Comparison of ENCODE assay signal across 8 cellular contexts in genomic region chr1:156212833-156213643, GRCh38. TPM values are rescaled to one million over a fixed set of nuclear protein-coding genes. Genes with fewer than 3 reads are reported as not detected.
DNase-seq lines count a peak whose midpoint lies in the region; ATAC-seq and TF ChIP-seq lines count a peak whose summit lies in the region.

Gene PMF1, plus strand, starts transcription at chr1:156213007. Its CDS starts 9 bp downstream, at chr1:156213016.

- H3K4me1 ChIP-seq in suprapubic skin: peaks cover 33% of the 10 kb centered on the region

- H3K9me3 Mint-ChIP-seq in activated naive CD4-positive, alpha-beta T cell treated with anti-CD3 and anti-CD28 coated beads, Interleukin-2, amount 50 U/mL, for 72 hours: peaks cover 0 to 4% of the 10 kb centered on the region in 2 donors

- TF ChIP-seq CTCF in GM10248 (IDR thresholded peaks at IDR 0.05; ENCODE audit: control extremely low read depth, extremely low read depth, low read depth, missing control alignments): no peak
- no peak for TF ChIP-seq CTCF in suprapubic skin (IDR thresholded peaks at IDR 0.05)

- peaks cover 26% of the 10 kb centered on the region for H3K36me3 ChIP-seq in suprapubic skin

- CTCF ChIA-PET in GM10248 (lab: Yijun Ruan, JAX): interaction anchor here (0.7 to 4.8 kb wide), 14 partner anchors 9 to 121 kb away, joined by 3 to 63 read pairs (median 4); partner anchors contain the start of gene SLC25A44

- peak within 1 kb of the TSS; percentile 54 for H3K4me3 ChIP-seq in suprapubic skin

- TF ChIP-seq POLR2A in suprapubic skin (IDR thresholded peaks at IDR 0.05): peak; percentile 52 to 82

- ATAC-seq in HG02610 (IDR thresholded peaks at IDR 0.05; ENCODE audit: unreplicated experiment): peak; percentile 87
- peak; percentile 92 for ATAC-seq in activated naive CD4-positive, alpha-beta T cell treated with anti-CD3 and anti-CD28 coated beads, Interleukin-2, amount 50 U/mL, for 72 hours

- peaks cover 17 to 58% of the 10 kb centered on the region in 2 donors for H3K36me3 Mint-ChIP-seq in activated naive CD4-positive, alpha-beta T cell treated with anti-CD3 and anti-CD28 coated beads, Interleukin-2, amount 50 U/mL, for 72 hours

- H3K27ac ChIP-seq in suprapubic skin: peak within 1 kb of the TSS; percentile 95

- no peak for TF ChIP-seq EP300 in suprapubic skin (IDR thresholded peaks at IDR 0.05)

- DNase-seq in GM10248 (ENCODE audit: extremely low spot score) (peak; percentile 99), NCI-H1105 (lab: John Stamatoyannopoulos, UW) (peak; percentile 95), SKM-1 (lab: John Stamatoyannopoulos, UW; ENCODE audit: unreplicated experiment) (peak; percentile 98), glomerular endothelial cell (ENCODE audit: extremely low read depth, low read depth, low spot score) (peak; percentile 87), occipital lobe (lab: John Stamatoyannopoulos, UW) (peak; percentile 95), suprapubic skin (ENCODE audit: low spot score in 2 of 2) (peak; percentile 99 to 100)
- DNase-seq in activated naive CD4-positive, alpha-beta T cell treated with anti-CD3 and anti-CD28 coated beads, Interleukin-2, amount 50 U/mL, for 72 hours (ENCODE audit: low spot score in 2 of 2): peak; percentile 95 to 97

- under 1% methylated on average over 31 of the region's 61 CpGs for WGBS in suprapubic skin

- no peaks in the 10 kb centered on the region for H3K27me3 ChIP-seq in suprapubic skin

- peak within 1 kb of the TSS; percentile 97 to 100 for H3K27ac Mint-ChIP-seq in activated naive CD4-positive, alpha-beta T cell treated with anti-CD3 and anti-CD28 coated beads, Interleukin-2, amount 50 U/mL, for 72 hours

- H3K9me3 ChIP-seq in suprapubic skin: no peaks in the 10 kb centered on the region

- POLR2A ChIA-PET in GM10248 (lab: Yijun Ruan, JAX): interaction anchor here (0.5 to 2.1 kb wide), 12 partner anchors 11 to 116 kb away, joined by 3 to 12 read pairs (median 6); partner anchors contain the start of gene SLC25A44

RNA-seq across cellular contexts. Expression of gene PMF1, which starts in this region (rescaled TPM):
- 100 to 1,000 TPM; 120 to 156 TPM for total RNA-seq in activated naive CD4-positive, alpha-beta T cell treated with anti-CD3 and anti-CD28 coated beads, Interleukin-2, amount 50 U/mL, for 72 hours
- total RNA-seq in glomerular endothelial cell: 45.1 and 59.0 TPM in 2 replicates
- total RNA-seq in occipital lobe: 29.2 TPM
- total RNA-seq in suprapubic skin: 10 to 100 TPM; 42.7 to 74.3 (median 70.1) TPM

Comparison
In these comparisons a context has a peak if more than half of its experiments do, and no peak if none do; other contexts are left out.
1. Peak in every context shown above with its lines: DNase-seq, ATAC-seq, H3K4me3 ChIP-seq and H3K27ac ChIP-seq.